Comparison of ENCODE assay signal across 11 cellular contexts in genomic region chr9:112308576-112308975, GRCh38. TPM values are rescaled to one million over a fixed set of nuclear protein-coding genes. Genes with fewer than 3 reads are reported as not detected.
A peak's percentile ranks its signal among the peaks of the same experiment; 100 is the strongest.
DNase-seq lines count a peak whose midpoint lies in the region; ATAC-seq lines count a peak whose summit lies in the region.
"Had no signal": no experiment of that assay in that cellular context is flagged by ENCODE, and none has a peak within 500 bp of the region (broad histone marks: within the 10 kb centered on the region; RNA-seq: fewer than 3 reads in every experiment).

No MANE protein-coding gene starts in this region.

- no peak overlapping the region for H3K4me3 ChIP-seq in NT2/D1 (ENCODE audit: insufficient read length, low read depth)

- no peak overlapping the region for H3K4me3 Mint-ChIP-seq in T-helper 2 cell treated with Interferon-gamma antibody and Interleukin-4, amounts not matched to agents 5 μg/mL and 100 μg/mL, for 36 hours

- H3K4me1 Mint-ChIP-seq in T-helper 2 cell treated with Interferon-gamma antibody and Interleukin-4, amounts not matched to agents 5 μg/mL and 100 μg/mL, for 36 hours (ENCODE audit: low read depth): peaks cover 15% of the 10 kb centered on the region

- no peaks in the 10 kb centered on the region for H3K27me3 ChIP-seq in NT2/D1 (ENCODE audit: insufficient read depth, insufficient read length)

- DNase-seq in COR-L47 (lab: John Stamatoyannopoulos, UW): peak; percentile 92
- DNase-seq in NCI-H146 treated with DMSO at 0.1 percent for 48 hours (lab: John Stamatoyannopoulos, UW; ENCODE audit: unreplicated experiment): peak; percentile 80
- peak; percentile 11 for DNase-seq in NT2/D1 (ENCODE audit: low read depth, low spot score)
- DNase-seq in left lobe of liver (ENCODE audit: low spot score): no peak
- DNase-seq in H4 (ENCODE audit: low spot score): no peak
- no peak for DNase-seq in activated naive CD4-positive, alpha-beta T cell treated with anti-CD3 and anti-CD28 coated beads, Interleukin-2, amount 50 U/mL, for 72 hours (ENCODE audit: low spot score in 2 of 2)
- no peak for DNase-seq in T-helper 2 cell treated with Interferon-gamma antibody and Interleukin-4, amounts not matched to agents 5 μg/mL and 100 μg/mL, for 36 hours (ENCODE audit: low spot score)
- DNase-seq: activated effector memory CD4-positive, alpha-beta T cell treated with Interleukin-2 at 50 U/mL for 16 hours; NCI-H446 treated with DMSO at 0.1 percent for 48 hours; SK-N-SH had no signal

- peaks cover 9% of the 10 kb centered on the region for H3K36me3 ChIP-seq in NT2/D1 (ENCODE audit: insufficient read depth, insufficient read length, low read length)

- H3K36me3 Mint-ChIP-seq in activated naive CD4-positive, alpha-beta T cell treated with anti-CD3 and anti-CD28 coated beads, Interleukin-2, amount 50 U/mL, for 72 hours: no peaks in the 10 kb centered on the region
- H3K36me3 Mint-ChIP-seq in T-helper 2 cell treated with Interferon-gamma antibody and Interleukin-4, amounts not matched to agents 5 μg/mL and 100 μg/mL, for 36 hours (ENCODE audit: low read depth): peaks cover 12% of the 10 kb centered on the region

- no peaks in the 10 kb centered on the region for H3K9me3 Mint-ChIP-seq in activated naive CD4-positive, alpha-beta T cell treated with anti-CD3 and anti-CD28 coated beads, Interleukin-2, amount 50 U/mL, for 72 hours
- no peaks in the 10 kb centered on the region for H3K9me3 Mint-ChIP-seq in T-helper 2 cell treated with Interferon-gamma antibody and Interleukin-4, amounts not matched to agents 5 μg/mL and 100 μg/mL, for 36 hours

- H3K9ac ChIP-seq in NT2/D1 (ENCODE audit: insufficient read length, low read depth): no peak overlapping the region
- H3K9ac ChIP-seq: SK-N-SH had no signal

- no peak overlapping the region for H3K27ac Mint-ChIP-seq in activated naive CD4-positive, alpha-beta T cell treated with anti-CD3 and anti-CD28 coated beads, Interleukin-2, amount 50 U/mL, for 72 hours
- H3K27ac Mint-ChIP-seq in T-helper 2 cell treated with Interferon-gamma antibody and Interleukin-4, amounts not matched to agents 5 μg/mL and 100 μg/mL, for 36 hours: no peak overlapping the region

- ATAC-seq in left lobe of liver: peak; percentile 94
- ATAC-seq in activated naive CD4-positive, alpha-beta T cell treated with anti-CD3 and anti-CD28 coated beads, Interleukin-2, amount 50 U/mL, for 72 hours: no peak
- ATAC-seq in HG02840 (IDR thresholded peaks at IDR 0.05; ENCODE audit: low FRiP score, unreplicated experiment): no peak

- H3K4me1 ChIP-seq in NT2/D1 (ENCODE audit: insufficient read depth, insufficient read length): peaks cover 7% of the 10 kb centered on the region

- no peaks in the 10 kb centered on the region for H3K9me3 ChIP-seq in NT2/D1 (ENCODE audit: insufficient read depth, low read length)
- H3K9me3 ChIP-seq: SK-N-SH had no signal

- H3K27me3 Mint-ChIP-seq in T-helper 2 cell treated with Interferon-gamma antibody and Interleukin-4, amounts not matched to agents 5 μg/mL and 100 μg/mL, for 36 hours (ENCODE audit: low read depth): no peaks in the 10 kb centered on the region

RNA-seq across cellular contexts. Expression of gene PTBP3, which starts 24.8 kb away (rescaled TPM):
- total RNA-seq in left lobe of liver: 18.7 TPM
- total RNA-seq in H4 (2014; rRNA removed; shearing (Covaris generic)): 21.0 and 30.8 TPM in 2 replicates
- total RNA-seq in activated naive CD4-positive, alpha-beta T cell treated with anti-CD3 and anti-CD28 coated beads, Interleukin-2, amount 50 U/mL, for 72 hours: 10 to 100 TPM; 77.7 to 91.8 TPM

Comparison
In these comparisons a context has a peak if more than half of its experiments do, and no peak if none do; other contexts are left out.
1. DNase-seq: peak in COR-L47 (single experiment), NCI-H146 treated with DMSO at 0.1 percent for 48 hours (single experiment) and NT2/D1 (single experiment); none in left lobe of liver (single experiment), H4 (single experiment), activated naive CD4-positive, alpha-beta T cell treated with anti-CD3 and anti-CD28 coated beads, Interleukin-2, amount 50 U/mL, for 72 hours (0 of 2) and T-helper 2 cell treated with Interferon-gamma antibody and Interleukin-4, amounts not matched to agents 5 μg/mL and 100 μg/mL, for 36 hours (single experiment).